Comparison of ENCODE assay signal across 20 cellular contexts in genomic region chr2:227598835-227599503, GRCh38. TPM values are rescaled to one million over a fixed set of nuclear protein-coding genes. Genes with fewer than 3 reads are reported as not detected.
"Had no signal": no experiment of that assay in that cellular context is flagged by ENCODE, and none has a peak within 500 bp of the region (broad histone marks: within the 10 kb centered on the region; RNA-seq: fewer than 3 reads in every experiment).

Gene SCYGR2 (plus strand): TSS chr2:227598893. CDS start chr2:227598893, 0 bp downstream.

RNA-seq across cellular contexts. Expression of gene SCYGR2, which starts in this region (rescaled TPM):
- total RNA-seq: dermis blood vessel endothelial cell; gastrocnemius medialis; glomerular endothelial cell; left ventricle myocardium superior; lower lobe of right lung; mesothelial cell of epicardium; mucosa of descending colon; naive thymus-derived CD4-positive, alpha-beta T cell; omental fat pad; pancreas; posterior vena cava; right atrium auricular region; sciatic nerve; skeletal muscle tissue; stomach; subcutaneous adipose tissue; temporal lobe; thyroid gland; urinary bladder had no signal
- polyA plus RNA-seq: keratinocyte; naive thymus-derived CD4-positive, alpha-beta T cell; pancreas; stomach; urinary bladder had no signal
